ENCODE assay signal across 11 cellular contexts in the genomic region with DNA sequence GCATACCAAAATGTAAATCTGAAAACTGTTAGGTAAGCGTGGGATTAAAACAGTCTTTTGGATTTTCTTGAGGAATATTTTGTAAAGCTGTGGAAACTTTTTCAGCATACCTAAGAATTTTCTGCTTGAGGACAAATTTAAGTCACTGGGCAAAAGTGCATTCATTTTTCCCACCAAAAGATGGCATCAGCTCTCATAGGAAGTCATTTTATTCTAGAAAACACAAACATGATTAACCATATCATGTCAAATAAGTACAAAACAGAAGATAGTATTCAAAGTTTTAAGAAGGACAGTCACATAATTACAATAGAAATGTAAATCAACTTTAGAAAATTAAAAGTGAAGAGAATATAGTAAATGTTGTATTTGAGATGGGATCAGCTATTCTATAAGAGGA.
DNase-seq lines count a peak whose midpoint lies in the region; ATAC-seq and TF ChIP-seq lines count a peak whose summit lies in the region.
"Had no signal": no experiment of that assay in that cellular context is flagged by ENCODE, and none has a peak within 500 bp of the region (broad histone marks: within the 10 kb centered on the region; RNA-seq: fewer than 3 reads in every experiment).

No MANE protein-coding gene starts in this region.

- H3K36me3 Mint-ChIP-seq in osteocyte (ENCODE audit: unreplicated experiment): peaks cover 19% of the 10 kb centered on the region

- CTCF ChIA-PET in GM10248 (lab: Yijun Ruan, JAX): interaction anchor here (0.9 kb wide), 1 partner anchor 9 kb away, joined by 3 read pairs; no protein-coding TSS in a partner anchor

- no peaks in the 10 kb centered on the region for H3K27me3 Mint-ChIP-seq in osteocyte (ENCODE audit: unreplicated experiment)
- H3K27me3 Mint-ChIP-seq: activated naive CD4-positive, alpha-beta T cell treated with anti-CD3 and anti-CD28 coated beads, Interleukin-2, amount 10 ng/mL, durations not matched to agents 7 days and 5 days; stimulated activated naive CD8-positive, alpha-beta T cell treated with anti-CD3 and anti-CD28 coated beads, Interleukin-15, amount 100 ng/mL, for 72 hours had no signal

- no peak overlapping the region for H3K27ac Mint-ChIP-seq in osteocyte (ENCODE audit: unreplicated experiment)
- H3K27ac Mint-ChIP-seq: activated naive CD4-positive, alpha-beta T cell treated with anti-CD3 and anti-CD28 coated beads, Interleukin-2, amount 10 ng/mL, durations not matched to agents 7 days and 5 days had no signal

- no peaks in the 10 kb centered on the region for H3K4me1 Mint-ChIP-seq in osteocyte (ENCODE audit: unreplicated experiment)

- POLR2A ChIA-PET in GM10248 (lab: Yijun Ruan, JAX): no interaction called here

- DNase-seq in GM10248 (ENCODE audit: extremely low spot score): no peak
- DNase-seq in NCI-H2081 treated with DMSO at 0.1 percent for 48 hours (lab: John Stamatoyannopoulos, UW): peak; percentile 2
- DNase-seq in dermis blood vessel endothelial cell: peak; percentile 55
- no peak for DNase-seq in osteocyte (ENCODE audit: extremely low spot score, unreplicated experiment)
- DNase-seq: activated naive CD4-positive, alpha-beta T cell treated with anti-CD3 and anti-CD28 coated beads, Interleukin-2, amount 10 ng/mL, durations not matched to agents 7 days and 5 days; mucosa of descending colon; NCI-H774; stimulated activated naive CD8-positive, alpha-beta T cell treated with anti-CD3 and anti-CD28 coated beads, Interleukin-15, amount 100 ng/mL, for 72 hours had no signal

- H3K9me3 Mint-ChIP-seq in osteocyte (ENCODE audit: unreplicated experiment): no peaks in the 10 kb centered on the region
- H3K9me3 Mint-ChIP-seq: activated naive CD4-positive, alpha-beta T cell treated with anti-CD3 and anti-CD28 coated beads, Interleukin-2, amount 10 ng/mL, durations not matched to agents 7 days and 5 days; stimulated activated naive CD8-positive, alpha-beta T cell treated with anti-CD3 and anti-CD28 coated beads, Interleukin-15, amount 100 ng/mL, for 72 hours had no signal

- no peak overlapping the region for H3K4me3 Mint-ChIP-seq in osteocyte (ENCODE audit: unreplicated experiment)
- H3K4me3 Mint-ChIP-seq: activated naive CD4-positive, alpha-beta T cell treated with anti-CD3 and anti-CD28 coated beads, Interleukin-2, amount 10 ng/mL, durations not matched to agents 7 days and 5 days; stimulated activated naive CD8-positive, alpha-beta T cell treated with anti-CD3 and anti-CD28 coated beads, Interleukin-15, amount 100 ng/mL, for 72 hours had no signal

- TF ChIP-seq CTCF in GM10248 (IDR thresholded peaks at IDR 0.05; ENCODE audit: control extremely low read depth, extremely low read depth, low read depth, missing control alignments): peak; percentile 23
- TF ChIP-seq CTCF in osteocyte (IDR thresholded peaks at IDR 0.05): peak; percentile 61

- ATAC-seq in GM21528 (IDR thresholded peaks at IDR 0.05; ENCODE audit: low FRiP score, unreplicated experiment) (no peak), HG03565 (IDR thresholded peaks at IDR 0.05; ENCODE audit: unreplicated experiment) (no peak), HG02981 (IDR thresholded peaks at IDR 0.05; ENCODE audit: unreplicated experiment) (no peak)
- ATAC-seq: mucosa of descending colon; stimulated activated naive CD8-positive, alpha-beta T cell treated with anti-CD3 and anti-CD28 coated beads, Interleukin-15, amount 100 ng/mL, for 72 hours had no signal

Comparison
In these comparisons a context has a peak if more than half of its experiments do, and no peak if none do; other contexts are left out.
1. DNase-seq: peak in NCI-H2081 treated with DMSO at 0.1 percent for 48 hours (single experiment) and dermis blood vessel endothelial cell (single experiment); none in GM10248 (single experiment) and osteocyte (single experiment).